In the genomic region with DNA sequence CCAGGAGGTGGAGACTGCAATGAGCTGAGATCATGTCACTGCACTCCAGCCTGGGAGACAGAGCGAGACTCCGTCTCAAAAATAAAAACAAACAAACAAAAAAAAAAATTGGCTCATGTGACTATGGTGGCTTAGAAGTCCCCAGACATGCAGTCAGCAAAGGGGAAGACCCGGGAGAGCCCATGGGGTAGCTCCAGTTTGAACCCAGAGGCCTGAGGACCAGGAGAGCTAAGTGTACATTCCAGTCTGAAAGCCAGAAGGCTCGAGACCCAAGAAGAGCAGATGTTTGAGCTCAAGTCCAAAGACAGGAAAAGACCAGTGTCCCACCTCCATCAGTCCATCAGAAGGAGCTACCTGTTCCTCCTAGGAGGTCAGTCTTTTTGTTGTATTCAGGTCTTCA, we compare ENCODE assay signal across 6 cellular contexts.
"Had no signal": no experiment of that assay in that cellular context is flagged by ENCODE, and none has a peak within 500 bp of the region (broad histone marks: within the 10 kb centered on the region; RNA-seq: fewer than 3 reads in every experiment).

No MANE protein-coding gene starts in this region.

- H3K4me1 Mint-ChIP-seq: GM23338 had no signal

- H3K27ac Mint-ChIP-seq: GM23338 had no signal

- H3K4me2 ChIP-seq: GM23338 had no signal

- H2AFZ ChIP-seq: GM23338 had no signal

- H3K4me3 ChIP-seq: GM23338, K562 had no signal

- H3K4me3 Mint-ChIP-seq: GM23338 had no signal

- H3K9me3 Mint-ChIP-seq: GM23338 had no signal

- DNase-seq: H7, HCEC 1CT, IMR-90, KG1 had no signal
